ENCODE assay signal across 21 cellular contexts in genomic region chr21:14361958-14362357, GRCh38. TPM values are rescaled to one million over a fixed set of nuclear protein-coding genes. Genes with fewer than 3 reads are reported as not detected.
DNase-seq lines count a peak whose midpoint lies in the region; ATAC-seq, FAIRE-seq and TF ChIP-seq lines count a peak whose summit lies in the region.
"Had no signal": no experiment of that assay in that cellular context is flagged by ENCODE, and none has a peak within 500 bp of the region (broad histone marks: within the 10 kb centered on the region; RNA-seq: fewer than 3 reads in every experiment).

No MANE protein-coding gene starts in this region.

- FAIRE-seq in K562 (lab: Jason Lieb, UNC) = no peak
- FAIRE-seq: GM12892 had no signal

- 19% methylated on average over 3 of the region's 3 CpGs for WGBS in K562 (ENCODE audit: insufficient coverage, low coverage, missing lambda C conversion rate)

- no peaks in the 10 kb centered on the region for H3K79me2 ChIP-seq in K562 (ENCODE audit: control insufficient read depth, insufficient read depth, low read length)

- TF ChIP-seq RAD21 in K562 (CRISPR knock-in tag; conservative IDR thresholded peaks at IDR 0.05 in 1 of 2, IDR thresholded peaks at IDR 0.05 in 1 of 2) = no peak

- TF ChIP-seq EP300 in K562 (IDR thresholded peaks at IDR 0.05; ENCODE audit: low read length) = no peak; the same call in 1 of the 2 replicates

- H3K4me1 ChIP-seq in K562 (replicated peaks in 1 of 2; ENCODE audit: control insufficient read depth in 2 of 2, insufficient read depth in 2 of 2, low read length in 2 of 2) (no peaks in the 10 kb centered on the region; a peak in 2 of 5 replicates), foreskin keratinocyte (peaks cover 6% of the 10 kb centered on the region)
- H3K4me1 ChIP-seq: HAP-1 had no signal

- DNase-seq in GM03348 (ENCODE audit: low spot score) (peak; percentile 4), NOMO-1 treated with DMSO at 0.1 percent for 48 hours (lab: John Stamatoyannopoulos, UW; ENCODE audit: unreplicated experiment) (peak; percentile 88), K562 (ENCODE audit: extremely low read depth in 1 of 4, low spot score in 3 of 4) (no peak), foreskin keratinocyte (peak; percentile 74 to 85), inferior parietal cortex (ENCODE audit: extremely low spot score) (no peak), dedifferentiated amniotic fluid mesenchymal stem cell (ENCODE audit: extremely low spot score) (no peak)
- no peak for DNase-seq in stimulated activated CD4-positive, alpha-beta T cell treated with anti-CD3 and anti-CD28 coated beads, Interleukin-4, amount 100 ng/mL, for 24 hours
- DNase-seq in stimulated activated naive B cell treated with anti-CD40 and anti-IgM and Interleukin-4, amounts not matched to agents 10 μg/mL and 1 μg/mL and 100 μg/mL, for 72 hours = no peak
- DNase-seq: activated CD8-positive, alpha-beta T cell treated with anti-CD3 and anti-CD28 coated beads for 36 hours; amygdala; COR-L47; cortex of kidney; naive thymus-derived CD4-positive, alpha-beta T cell; NCI-H1048; NK-92 treated with Interleukin-12 subunit alpha and Interleukin-12 subunit beta, amount 100 ng/mL, for 24 hours had no signal

- no peak overlapping the region for H3K9ac ChIP-seq in K562 (ENCODE audit: insufficient read depth in 1 of 2, low read depth in 2 of 2, low read length in 2 of 2)

- H3K9me3 Mint-ChIP-seq in stimulated activated naive B cell treated with anti-CD40 and anti-IgM and Interleukin-4, amounts not matched to agents 10 μg/mL and 1 μg/mL and 100 μg/mL, for 72 hours = no peaks in the 10 kb centered on the region
- H3K9me3 Mint-ChIP-seq: activated CD8-positive, alpha-beta T cell treated with anti-CD3 and anti-CD28 coated beads for 36 hours; activated T-helper 17 cell treated with anti-CD3 and anti-CD28 coated beads, Interleukin-2, amount 50 U/mL, for 72 hours; naive thymus-derived CD4-positive, alpha-beta T cell had no signal

- ATAC-seq in K562 (peak; percentile 51; the same call in 1 of the 3 replicates), foreskin keratinocyte (peak; percentile 84)
- ATAC-seq in stimulated activated naive B cell treated with anti-CD40 and anti-IgM and Interleukin-4, amounts not matched to agents 10 μg/mL and 1 μg/mL and 100 μg/mL, for 72 hours (replicated peaks) = no peak
- ATAC-seq: activated CD8-positive, alpha-beta T cell treated with anti-CD3 and anti-CD28 coated beads for 36 hours; activated T-helper 17 cell treated with anti-CD3 and anti-CD28 coated beads, Interleukin-2, amount 50 U/mL, for 72 hours; naive thymus-derived CD4-positive, alpha-beta T cell had no signal

- no TSS peak for BruUV-seq in K562 (replicated peaks; lab: Mats Ljungman, UMichigan)

- H4K20me1 ChIP-seq in K562 (replicated peaks; ENCODE audit: control insufficient read depth, insufficient read depth, low read length) = no peaks in the 10 kb centered on the region

- no peaks in the 10 kb centered on the region for H3K9me1 ChIP-seq in K562 (ENCODE audit: control insufficient read depth, insufficient read depth, low read length)

- no peak overlapping the region for H3K4me3 Mint-ChIP-seq in stimulated activated naive B cell treated with anti-CD40 and anti-IgM and Interleukin-4, amounts not matched to agents 10 μg/mL and 1 μg/mL and 100 μg/mL, for 72 hours
- H3K4me3 Mint-ChIP-seq: activated CD8-positive, alpha-beta T cell treated with anti-CD3 and anti-CD28 coated beads for 36 hours; activated T-helper 17 cell treated with anti-CD3 and anti-CD28 coated beads, Interleukin-2, amount 50 U/mL, for 72 hours; naive thymus-derived CD4-positive, alpha-beta T cell had no signal

- H3K36me3 ChIP-seq in K562 (ENCODE audit: control insufficient read depth, insufficient read depth, low read length) = no peaks in the 10 kb centered on the region
- H3K36me3 ChIP-seq: HAP-1, vagina had no signal

- H3K4me3 ChIP-seq in K562 = no peak overlapping the region
- H3K4me3 ChIP-seq: HAP-1, SK-N-MC, vagina had no signal

- POLR2A ChIA-PET in K562 (lab: Yijun Ruan, JAX) = interaction anchor here (0.9 kb wide), 1 partner anchor 21 kb away, joined by 3 read pairs; the partner anchor contains the start of gene HSPA13

- H3K27ac Mint-ChIP-seq in stimulated activated naive B cell treated with anti-CD40 and anti-IgM and Interleukin-4, amounts not matched to agents 10 μg/mL and 1 μg/mL and 100 μg/mL, for 72 hours = no peak overlapping the region
- H3K27ac Mint-ChIP-seq: activated CD8-positive, alpha-beta T cell treated with anti-CD3 and anti-CD28 coated beads for 36 hours; activated T-helper 17 cell treated with anti-CD3 and anti-CD28 coated beads, Interleukin-2, amount 50 U/mL, for 72 hours; naive thymus-derived CD4-positive, alpha-beta T cell; progenitor cell of endocrine pancreas had no signal

- H2AFZ ChIP-seq in K562 (ENCODE audit: low read depth, low read length) = no peak overlapping the region

- intact Hi-C loops in K562 (cut with micrococcal nuclease) = no loop called here

- no peaks in the 10 kb centered on the region for H3K4me1 Mint-ChIP-seq in stimulated activated naive B cell treated with anti-CD40 and anti-IgM and Interleukin-4, amounts not matched to agents 10 μg/mL and 1 μg/mL and 100 μg/mL, for 72 hours
- H3K4me1 Mint-ChIP-seq: activated T-helper 17 cell treated with anti-CD3 and anti-CD28 coated beads, Interleukin-2, amount 50 U/mL, for 72 hours had no signal

- peaks cover 11 to 18% of the 10 kb centered on the region in 2 donors for H3K27me3 Mint-ChIP-seq in stimulated activated naive B cell treated with anti-CD40 and anti-IgM and Interleukin-4, amounts not matched to agents 10 μg/mL and 1 μg/mL and 100 μg/mL, for 72 hours

- TF ChIP-seq POLR2A in K562 (conservative IDR thresholded peaks at IDR 0.05) = no peak

- in situ Hi-C loops in K562 (cut with MboI) = no loop called here

- no peak overlapping the region for H3K27ac ChIP-seq in K562 (ENCODE audit: extremely low read depth, low read depth, low read length)
- H3K27ac ChIP-seq in foreskin keratinocyte = peak overlapping the region; percentile 10
- H3K27ac ChIP-seq: SK-N-MC, vagina had no signal

- no peaks in the 10 kb centered on the region for H3K9me3 ChIP-seq in K562 (replicated peaks; ENCODE audit: control insufficient read depth, insufficient read depth, low read depth, low read length)
- H3K9me3 ChIP-seq: HAP-1, vagina had no signal

- CTCF ChIA-PET in K562 (lab: Yijun Ruan, JAX; ENCODE audit: low intra/inter-chr PET ratio) = no interaction called here

- no peak for TF ChIP-seq CTCF in K562 (IDR thresholded peaks at IDR 0.05 in 2 of 3, conservative IDR thresholded peaks at IDR 0.05 in 1 of 3; ENCODE audit: insufficient read depth in 2 of 3, low read depth in 1 of 3, low read length in 3 of 3)
- TF ChIP-seq CTCF in foreskin keratinocyte (conservative IDR thresholded peaks at IDR 0.05) = no peak

- H3K27me3 ChIP-seq in K562 (ENCODE audit: control insufficient read depth in 2 of 2, insufficient read depth in 2 of 2, low read length in 2 of 2) = no peaks in the 10 kb centered on the region
- no peaks in the 10 kb centered on the region for H3K27me3 ChIP-seq in foreskin keratinocyte
- H3K27me3 ChIP-seq: vagina had no signal

- H3K36me3 Mint-ChIP-seq in stimulated activated naive B cell treated with anti-CD40 and anti-IgM and Interleukin-4, amounts not matched to agents 10 μg/mL and 1 μg/mL and 100 μg/mL, for 72 hours = no peaks in the 10 kb centered on the region
- H3K36me3 Mint-ChIP-seq: naive thymus-derived CD4-positive, alpha-beta T cell had no signal

- H3K4me2 ChIP-seq in K562 (ENCODE audit: insufficient read depth, low read length) = no peak overlapping the region

RNA-seq across cellular contexts. Expression of gene HSPA13, which starts 21.0 kb away (rescaled TPM):
- total RNA-seq in K562 (2011; cell fraction: chromatin; rRNA removed; ENCODE audit: low replicate concordance) = 10.0 and 31.1 TPM in 2 replicates
- 14.0 and 18.8 TPM in 2 replicates for total RNA-seq in K562 (2011; cell fraction: nucleolus; rRNA removed)
- 27.8 and 30.5 TPM in 2 replicates for total RNA-seq in K562 (2011; cell fraction: nucleoplasm; rRNA removed)
- total RNA-seq in K562 (2014; rRNA removed) = 13.8 and 14.0 TPM in 2 replicates
- total RNA-seq in K562 (2014; rRNA removed; fragmentation: Illumina TruSeq; extraction: Trizol) = 28.7 and 35.5 TPM in 2 replicates
- 19.5 and 21.1 TPM in 2 replicates for total RNA-seq in K562 (2015; rRNA removed; fragmentation: Illumina TruSeq; extraction: Trizol)
- 24.7 TPM in 2 replicates for total RNA-seq in K562 (2021)
- polyA plus RNA-seq in K562 (2011; rRNA removed) = 20.0 and 23.9 TPM in 2 replicates
- 3.0 and 9.1 TPM in 2 replicates for polyA plus RNA-seq in K562 (2011; cell fraction: cytosol; rRNA removed)
- polyA plus RNA-seq in K562 (2011; cell fraction: nucleus; rRNA removed) = 3.7 and 6.9 TPM in 2 replicates
- polyA plus RNA-seq in K562 (2012) = 14.1 and 33.3 TPM in 2 replicates
- 18.8 and 18.9 TPM in 2 replicates for polyA plus RNA-seq in K562 (2014; fragmentation: Illumina TruSeq; extraction: Trizol)
- 10 to 100 TPM; 27.5 to 28.8 TPM for polyA plus RNA-seq in K562 (2014; fragmentation: Nextera tagmentation; extraction: Ambion mirVana)
- 12.5 and 13.7 TPM in 2 replicates for polyA plus RNA-seq in K562 (2014; rRNA removed)
- 36.4 and 45.7 TPM in 2 replicates for polyA minus RNA-seq in K562 (2011; rRNA and poly(A)+ RNA removed)
- polyA minus RNA-seq in K562 (2011; cell fraction: cytosol; rRNA and poly(A)+ RNA removed) = 10.5 and 11.6 TPM in 2 replicates
- polyA minus RNA-seq in K562 (2011; cell fraction: nucleus; rRNA and poly(A)+ RNA removed) = 5.8 and 15.9 TPM in 2 replicates
- 18.3 and 19.6 TPM in 2 replicates for total RNA-seq in foreskin keratinocyte
- polyA plus RNA-seq in foreskin keratinocyte = 5.0 and 5.7 TPM in 2 replicates

Comparison
In these comparisons a context has a peak if more than half of its experiments do, and no peak if none do; other contexts are left out.
1. DNase-seq: peak in GM03348 (single experiment), NOMO-1 treated with DMSO at 0.1 percent for 48 hours (single experiment) and foreskin keratinocyte (2 of 2); none in K562 (0 of 4), inferior parietal cortex (single experiment), stimulated activated CD4-positive, alpha-beta T cell treated with anti-CD3 and anti-CD28 coated beads, Interleukin-4, amount 100 ng/mL, for 24 hours (single experiment), dedifferentiated amniotic fluid mesenchymal stem cell (single experiment) and stimulated activated naive B cell treated with anti-CD40 and anti-IgM and Interleukin-4, amounts not matched to agents 10 μg/mL and 1 μg/mL and 100 μg/mL, for 72 hours (single experiment).
2. ATAC-seq: peak in K562 (single experiment) and foreskin keratinocyte (single experiment); none in stimulated activated naive B cell treated with anti-CD40 and anti-IgM and Interleukin-4, amounts not matched to agents 10 μg/mL and 1 μg/mL and 100 μg/mL, for 72 hours (0 of 2).